Comparison of ENCODE assay signal across 9 cellular contexts in genomic region chr11:57742087-57742452, GRCh38. TPM values are rescaled to one million over a fixed set of nuclear protein-coding genes. Genes with fewer than 3 reads are reported as not detected.
A peak's percentile ranks its signal among the peaks of the same experiment; 100 is the strongest.
DNase-seq lines count a peak whose midpoint lies in the region; ATAC-seq and TF ChIP-seq lines count a peak whose summit lies in the region.
"Had no signal": no experiment of that assay in that cellular context is flagged by ENCODE, and none has a peak within 500 bp of the region (broad histone marks: within the 10 kb centered on the region; RNA-seq: fewer than 3 reads in every experiment).

No MANE protein-coding gene starts in this region.

- H3K4me3 Mint-ChIP-seq in naive B cell, result peak overlapping the region; percentile 94 to 100 (median 98)

- no peaks in the 10 kb centered on the region for H3K9me3 ChIP-seq in HUES64 (ENCODE audit: insufficient read depth, low read depth, low read length)

- no peak for TF ChIP-seq CTCF in AG09309 (IDR thresholded peaks at IDR 0.05; ENCODE audit: control insufficient read depth, insufficient read depth, low read depth, low read length, missing control alignments)

- ATAC-seq in naive B cell (ENCODE audit: low read depth in 2 of 2) (peak; percentile 0 to 2), left lobe of liver (no peak), GM18870 (IDR thresholded peaks at IDR 0.05; ENCODE audit: unreplicated experiment) (no peak)

- H3K4me1 ChIP-seq in HUES64 (ENCODE audit: insufficient read depth, low read length), result peaks cover 6% of the 10 kb centered on the region; the same call in 1 of the 2 replicates

- peak overlapping the region; percentile 94 for H3K9ac ChIP-seq in HUES64 (ENCODE audit: low read depth, low read length)

- peak overlapping the region; percentile 98 to 100 (median 100) for H3K27ac Mint-ChIP-seq in naive B cell

- WGBS in HUES64, result 5% methylated on average over 10 of the region's 10 CpGs

- DNase-seq in AG09309 (ENCODE audit: low read depth) (no peak), caudate nucleus (lab: John Stamatoyannopoulos, UW) (no peak), naive B cell (no peak), DMS79 treated with DMSO at 0.1 percent for 48 hours (lab: John Stamatoyannopoulos, UW) (no peak), left lobe of liver (ENCODE audit: low spot score) (no peak)
- DNase-seq in activated CD4-positive, CD25-positive, alpha-beta regulatory T cell (lab: John Stamatoyannopoulos, UW), result no peak

- H3K36me3 ChIP-seq in HUES64 (ENCODE audit: insufficient read depth, low read length), result peaks cover 62% of the 10 kb centered on the region

- no peaks in the 10 kb centered on the region for H3K27me3 ChIP-seq in HUES64 (ENCODE audit: insufficient read depth, low read length)

- H3K4me3 ChIP-seq in AG09309 (ENCODE audit: control insufficient read depth, low read depth, low read length), result peak overlapping the region; percentile 68
- peak overlapping the region; percentile 82 for H3K4me3 ChIP-seq in HUES64 (ENCODE audit: low read length)

- no peaks in the 10 kb centered on the region for H3K27me3 Mint-ChIP-seq in naive B cell

- peak overlapping the region; percentile 87 for H3K27ac ChIP-seq in HUES64 (ENCODE audit: low read depth, low read length)
- H3K27ac ChIP-seq in caudate nucleus (ENCODE audit: low read depth, low read length), result peak overlapping the region; percentile 87

- H3K36me3 Mint-ChIP-seq in naive B cell, result peaks cover 8 to 22% of the 10 kb centered on the region in 2 donors

- H3K9me3 Mint-ChIP-seq in naive B cell, result no peaks in the 10 kb centered on the region

- H3K4me1 Mint-ChIP-seq in naive B cell, result peaks cover 27 to 57% (median 51%) of the 10 kb centered on the region in 3 donors

RNA-seq across cellular contexts. Expression of gene SELENOH, which starts 0.8 kb away (rescaled TPM):
- 211 TPM for polyA plus RNA-seq in HUES64 (2013, experiment 1 of 2)
- polyA plus RNA-seq in HUES64 (2013, experiment 2 of 2), result 188 TPM
- 100 to 1,000 TPM; 299 to 401 (median 350) TPM for polyA plus RNA-seq in naive B cell (ENCODE audit: low read depth in 6 of 6)
- total RNA-seq in left lobe of liver, result 67.9 TPM

RNA-seq across cellular contexts. Expression of gene BTBD18, which starts 9.5 kb away (rescaled TPM):
- not detected for polyA plus RNA-seq in HUES64 (2013, experiment 1 of 2)
- not detected for polyA plus RNA-seq in HUES64 (2013, experiment 2 of 2)
- polyA plus RNA-seq in naive B cell (ENCODE audit: low read depth in 6 of 6), result 1 to 10 TPM in 3 of 6 donors, under 1 TPM in 2, not detected in 1; 0.47 to 1.6 (median 1.4) TPM
- total RNA-seq in left lobe of liver, result not detected
- polyA plus RNA-seq: adipose tissue had no signal

RNA-seq across cellular contexts. Expression of gene CTNND1, which starts 19.5 kb away (rescaled TPM):
- polyA plus RNA-seq in HUES64 (2013, experiment 1 of 2), result 81.3 TPM
- polyA plus RNA-seq in HUES64 (2013, experiment 2 of 2), result 89.6 TPM
- 1 to 10 TPM in 5 of 6 donors, under 1 TPM in 1; 0.28 to 9.5 (median 7.8) TPM for polyA plus RNA-seq in naive B cell (ENCODE audit: low read depth in 6 of 6)
- total RNA-seq in left lobe of liver, result 98.1 TPM

RNA-seq across cellular contexts. Expression of gene TMX2, which starts 29.7 kb away (rescaled TPM):
- 78.9 TPM for polyA plus RNA-seq in HUES64 (2013, experiment 1 of 2)
- polyA plus RNA-seq in HUES64 (2013, experiment 2 of 2), result 70.8 TPM
- 10 to 100 TPM; 61.5 to 77.9 (median 72.3) TPM for polyA plus RNA-seq in naive B cell (ENCODE audit: low read depth in 6 of 6)
- total RNA-seq in left lobe of liver, result 43.0 TPM

RNA-seq across cellular contexts. Expression of gene MED19, which starts 30.1 kb away (rescaled TPM):
- 18.1 TPM for polyA plus RNA-seq in HUES64 (2013, experiment 1 of 2)
- 23.7 TPM for polyA plus RNA-seq in HUES64 (2013, experiment 2 of 2)
- polyA plus RNA-seq in naive B cell (ENCODE audit: low read depth in 6 of 6), result 10 to 100 TPM; 17.6 to 24.3 (median 21.7) TPM
- total RNA-seq in left lobe of liver, result 6.1 TPM

Comparison
In these comparisons a context has a peak if more than half of its experiments do, and no peak if none do; other contexts are left out.
1. ATAC-seq: peak in naive B cell (2 of 2); none in left lobe of liver (single experiment) and GM18870 (single experiment).